ENCODE assay signal across 21 cellular contexts in the genomic region with DNA sequence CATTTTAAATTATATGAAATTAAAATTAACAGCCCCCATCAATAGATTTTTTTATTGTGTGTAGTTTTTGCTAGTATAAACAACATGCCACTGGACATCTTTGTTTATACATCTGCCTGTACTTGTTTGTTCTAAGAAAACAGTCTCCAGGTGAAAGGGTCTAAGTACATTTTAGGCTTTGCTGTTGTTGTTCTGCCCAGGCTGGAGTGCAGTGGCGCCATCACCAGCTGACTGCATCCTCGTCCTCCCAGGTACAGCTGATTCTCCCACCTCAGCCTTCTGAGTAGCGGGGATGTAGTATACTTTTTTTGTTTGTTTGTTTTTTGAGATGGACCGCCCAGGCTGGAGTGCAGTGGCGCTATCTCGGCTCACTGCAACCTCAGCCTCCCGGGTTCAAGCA. TPM values are rescaled to one million over a fixed set of nuclear protein-coding genes. Genes with fewer than 3 reads are reported as not detected.
DNase-seq lines count a peak whose midpoint lies in the region; ATAC-seq lines count a peak whose summit lies in the region.
"Had no signal": no experiment of that assay in that cellular context is flagged by ENCODE, and none has a peak within 500 bp of the region (broad histone marks: within the 10 kb centered on the region; RNA-seq: fewer than 3 reads in every experiment).

No MANE protein-coding gene starts in this region.

- H3K27ac Mint-ChIP-seq in T-helper 2 cell treated with Interferon-gamma antibody and Interleukin-4, amounts not matched to agents 5 μg/mL and 100 μg/mL, for 36 hours, result no peak overlapping the region
- H3K27ac Mint-ChIP-seq: CD4-positive, alpha-beta T cell had no signal

- no peaks in the 10 kb centered on the region for H3K27me3 Mint-ChIP-seq in T-helper 2 cell treated with Interferon-gamma antibody and Interleukin-4, amounts not matched to agents 5 μg/mL and 100 μg/mL, for 36 hours (ENCODE audit: low read depth)
- H3K27me3 Mint-ChIP-seq: CD4-positive, alpha-beta T cell had no signal

- no peaks in the 10 kb centered on the region for H3K9me3 Mint-ChIP-seq in T-helper 2 cell treated with Interferon-gamma antibody and Interleukin-4, amounts not matched to agents 5 μg/mL and 100 μg/mL, for 36 hours
- H3K9me3 Mint-ChIP-seq: CD4-positive, alpha-beta T cell had no signal

- H3K4me1 Mint-ChIP-seq in T-helper 2 cell treated with Interferon-gamma antibody and Interleukin-4, amounts not matched to agents 5 μg/mL and 100 μg/mL, for 36 hours (ENCODE audit: low read depth), result no peaks in the 10 kb centered on the region

- no peak for ATAC-seq in left lobe of liver
- ATAC-seq: A549 had no signal

- DNase-seq in NCI-H748 (lab: John Stamatoyannopoulos, UW; ENCODE audit: unreplicated experiment) (peak; percentile 53), NCI-H748 treated with DMSO at 0.1 percent for 48 hours (lab: John Stamatoyannopoulos, UW) (no peak), DMS53 (lab: John Stamatoyannopoulos, UW) (peak; percentile 80), NCI-H1930 (lab: John Stamatoyannopoulos, UW) (peak; percentile 60 to 63), left lobe of liver (ENCODE audit: low spot score) (peak; percentile 26), germinal center (ENCODE audit: low spot score) (no peak), middle frontal gyrus (ENCODE audit: extremely low spot score, low spot score) (no peak)
- DNase-seq in T-helper 2 cell treated with Interferon-gamma antibody and Interleukin-4, amounts not matched to agents 5 μg/mL and 100 μg/mL, for 36 hours (ENCODE audit: low spot score), result no peak
- DNase-seq: AML-193; Caco-2; CD4-positive, alpha-beta T cell; H7; NCI-H1092 treated with DMSO at 0.1 percent for 48 hours; NCI-H1436; NCI-H187 treated with DMSO at 0.1 percent for 48 hours; NCI-H2227 treated with DMSO at 0.1 percent for 48 hours; NCI-H82; Right ventricle myocardium superior; RPMI8226; T-helper 1 cell had no signal

- no peak overlapping the region for H3K4me3 Mint-ChIP-seq in T-helper 2 cell treated with Interferon-gamma antibody and Interleukin-4, amounts not matched to agents 5 μg/mL and 100 μg/mL, for 36 hours
- H3K4me3 Mint-ChIP-seq: CD4-positive, alpha-beta T cell had no signal

- H3K36me3 Mint-ChIP-seq in T-helper 2 cell treated with Interferon-gamma antibody and Interleukin-4, amounts not matched to agents 5 μg/mL and 100 μg/mL, for 36 hours (ENCODE audit: low read depth), result peaks cover 19% of the 10 kb centered on the region

RNA-seq across cellular contexts. Expression of a gene that starts 25.5 kb away (rescaled TPM):
- 6.9 TPM for total RNA-seq in left lobe of liver

Comparison
In these comparisons a context has a peak if more than half of its experiments do, and no peak if none do; other contexts are left out.
1. DNase-seq: peak in NCI-H748 (single experiment), DMS53 (single experiment), NCI-H1930 (2 of 2) and left lobe of liver (single experiment); none in NCI-H748 treated with DMSO at 0.1 percent for 48 hours (single experiment), germinal center (single experiment), T-helper 2 cell treated with Interferon-gamma antibody and Interleukin-4, amounts not matched to agents 5 μg/mL and 100 μg/mL, for 36 hours (single experiment) and middle frontal gyrus (single experiment).